ENCODE assay signal across 25 cellular contexts in the genomic region with DNA sequence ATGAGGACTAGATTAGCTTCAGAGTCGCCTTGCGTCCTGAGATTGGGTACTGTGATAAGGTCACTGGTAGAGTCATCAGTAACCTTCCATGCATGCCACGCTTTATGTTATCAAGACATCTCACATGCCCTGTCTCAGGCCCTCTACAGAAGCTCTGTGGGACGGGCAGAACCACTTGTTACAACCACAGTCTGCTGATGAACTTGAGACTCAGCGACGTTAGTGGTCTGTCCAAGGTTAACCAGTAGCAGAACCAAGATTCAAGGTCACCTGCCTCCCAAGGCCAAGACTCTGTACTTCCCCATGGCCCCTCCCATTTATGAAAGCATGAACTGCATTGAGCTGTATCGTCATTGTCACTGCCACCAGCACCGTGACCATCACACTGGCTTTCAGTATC.
"Had no signal": no experiment of that assay in that cellular context is flagged by ENCODE, and none has a peak within 500 bp of the region (broad histone marks: within the 10 kb centered on the region; RNA-seq: fewer than 3 reads in every experiment).

No MANE protein-coding gene starts in this region.

- H3K27ac ChIP-seq: breast epithelium, coronary artery, esophagus squamous epithelium, gastrocnemius medialis, neural progenitor cell, prostate gland, tibial artery had no signal

- H3K27me3 Mint-ChIP-seq: activated CD4-positive, alpha-beta T cell treated with anti-CD3 and anti-CD28 coated beads for 36 hours; activated naive CD8-positive, alpha-beta T cell; activated T-cell treated with anti-CD3 and anti-CD28 coated beads, Interleukin-2, amount 50 U/mL, for 24 hours; stimulated activated naive CD8-positive, alpha-beta T cell treated with anti-CD3 and anti-CD28 coated beads, Interleukin-15, Interleukin-2, amounts not matched to agents 100 ng/mL and 50 ng/mL, for 24 hours had no signal

- ATAC-seq: activated CD4-positive, alpha-beta T cell treated with anti-CD3 and anti-CD28 coated beads for 36 hours; gastrocnemius medialis; left cardiac atrium; WTC11 had no signal

- H3K9ac ChIP-seq: neural progenitor cell had no signal

- H2AFZ ChIP-seq: neural progenitor cell had no signal

- H3K27ac Mint-ChIP-seq: activated CD4-positive, alpha-beta T cell treated with anti-CD3 and anti-CD28 coated beads for 36 hours; activated naive CD8-positive, alpha-beta T cell; activated T-cell treated with anti-CD3 and anti-CD28 coated beads, Interleukin-2, amount 50 U/mL, for 24 hours; activated T-helper 2 cell treated with anti-CD3 and anti-CD28 coated beads, Interferon-gamma antibody, Interleukin-2, Interleukin-4, amounts not matched to agents 10 μg/mL and 5 μg/mL and 100 μg/mL, durations not matched to agents 14 hours and 24 hours and 36 hours; neural progenitor cell; stimulated activated naive CD8-positive, alpha-beta T cell treated with anti-CD3 and anti-CD28 coated beads, Interleukin-15, Interleukin-2, amounts not matched to agents 100 ng/mL and 50 ng/mL, for 24 hours had no signal

- H3K4me3 ChIP-seq: breast epithelium, coronary artery, esophagus squamous epithelium, gastrocnemius medialis, neural progenitor cell, prostate gland, tibial artery had no signal

- DNase-seq: activated CD4-positive, alpha-beta T cell treated with anti-CD3 and anti-CD28 coated beads for 36 hours; activated CD4-positive, alpha-beta T cell treated with anti-CD3 and anti-CD28 coated beads, Interleukin-2, amount 50 U/mL, for 4 hours; activated CD8-positive, alpha-beta memory T cell treated with anti-CD3 and anti-CD28 coated beads for 24 hours; activated CD8-positive, alpha-beta memory T cell treated with anti-CD3 and anti-CD28 coated beads, Interleukin-2, amount 50 U/mL, for 4 hours; activated naive CD4-positive, alpha-beta T cell; activated T-cell treated with anti-CD3 and anti-CD28 coated beads, Interleukin-2, amount 50 U/mL, for 24 hours; amniotic stem cell; endodermal cell; esophagus squamous epithelium; gastrocnemius medialis; hippocampal formation; left cardiac atrium; mesenchymal stem cell; stimulated activated CD4-positive, alpha-beta T cell treated with anti-CD3 and anti-CD28 coated beads, Interleukin-4, amount 100 ng/mL, for 24 hours; substantia nigra; T1000; tibial artery had no signal

- H3K27me3 ChIP-seq: breast epithelium, esophagus squamous epithelium, gastrocnemius medialis, neural progenitor cell, tibial artery had no signal

- H3K9me3 Mint-ChIP-seq: activated T-cell treated with anti-CD3 and anti-CD28 coated beads, Interleukin-2, amount 50 U/mL, for 24 hours; activated T-helper 2 cell treated with anti-CD3 and anti-CD28 coated beads, Interferon-gamma antibody, Interleukin-2, Interleukin-4, amounts not matched to agents 10 μg/mL and 5 μg/mL and 100 μg/mL, durations not matched to agents 14 hours and 24 hours and 36 hours; endodermal cell; neural progenitor cell; stimulated activated naive CD8-positive, alpha-beta T cell treated with anti-CD3 and anti-CD28 coated beads, Interleukin-15, Interleukin-2, amounts not matched to agents 100 ng/mL and 50 ng/mL, for 24 hours; WTC11 had no signal

- H3K4me1 Mint-ChIP-seq: WTC11 had no signal

- H3K9me3 ChIP-seq: breast epithelium, esophagus squamous epithelium, gastrocnemius medialis, prostate gland, tibial artery had no signal

- H3K36me3 ChIP-seq: breast epithelium, neural progenitor cell had no signal

- H3K36me3 Mint-ChIP-seq: WTC11 had no signal

- H3K4me1 ChIP-seq: breast epithelium, gastrocnemius medialis, prostate gland, tibial artery had no signal

- H3K4me3 Mint-ChIP-seq: activated CD4-positive, alpha-beta T cell treated with anti-CD3 and anti-CD28 coated beads for 36 hours; activated naive CD8-positive, alpha-beta T cell; activated T-cell treated with anti-CD3 and anti-CD28 coated beads, Interleukin-2, amount 50 U/mL, for 24 hours; endodermal cell; neural progenitor cell; stimulated activated naive CD8-positive, alpha-beta T cell treated with anti-CD3 and anti-CD28 coated beads, Interleukin-15, Interleukin-2, amounts not matched to agents 100 ng/mL and 50 ng/mL, for 24 hours; WTC11 had no signal
